Comparison of ENCODE assay signal across 1 cellular context in genomic region chr2:212361174-212361756, GRCh38.
TF ChIP-seq lines count a peak whose summit lies in the region.

No MANE protein-coding gene starts in this region.

TF ChIP-seq in HEK293, 187 proteins besides CTCF, POLR2A, EP300 and RAD21 (continued from another document):
- TF ChIP-seq PRDM6 (tag by site-specific recombination; IDR thresholded peaks at IDR 0.05), result peak; percentile 72
- TF ChIP-seq TSHZ1 (tag by site-specific recombination; IDR thresholded peaks at IDR 0.05; ENCODE audit: borderline replicate concordance), result no peak
- peak; percentile 68 for TF ChIP-seq PRDM1 (tag by site-specific recombination; IDR thresholded peaks at IDR 0.05)
